19 cellular contexts compared by ENCODE assay signal in the genomic region with DNA sequence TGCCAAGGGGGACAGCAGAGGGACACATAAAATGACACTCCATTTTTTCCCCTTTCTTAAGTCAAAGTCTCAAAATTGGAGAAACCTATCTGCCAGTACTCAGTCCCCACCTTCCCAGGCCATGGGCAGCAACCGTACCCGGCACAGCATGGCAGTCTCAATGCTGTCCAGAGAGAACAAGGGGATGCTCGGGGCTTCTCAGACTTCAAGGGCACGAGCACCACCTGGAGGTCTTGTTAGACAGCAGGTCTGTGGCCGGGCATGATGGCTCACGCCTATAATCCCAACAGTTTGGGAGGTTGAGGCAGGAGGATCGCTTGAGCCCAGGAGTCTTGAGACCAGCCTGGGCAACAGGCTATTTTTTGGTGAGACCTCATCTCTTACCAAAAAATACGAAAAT. TPM values are rescaled to one million over a fixed set of nuclear protein-coding genes. Genes with fewer than 3 reads are reported as not detected.
DNase-seq lines count a peak whose midpoint lies in the region; ATAC-seq and TF ChIP-seq lines count a peak whose summit lies in the region.
"Had no signal": no experiment of that assay in that cellular context is flagged by ENCODE, and none has a peak within 500 bp of the region (broad histone marks: within the 10 kb centered on the region; RNA-seq: fewer than 3 reads in every experiment).

No MANE protein-coding gene starts in this region.

- H3K27ac ChIP-seq in neuronal stem cell (replicated peaks; ENCODE audit: low read length): no peak overlapping the region
- H3K27ac ChIP-seq: esophagus muscularis mucosa, hepatocyte, SJSA1, spleen, uterus had no signal

- no peak overlapping the region for H2BK5ac ChIP-seq in neuronal stem cell (ENCODE audit: low read length)

- no peak overlapping the region for H3K27ac Mint-ChIP-seq in HFFc6
- H3K27ac Mint-ChIP-seq: dendritic cell treated with granulocyte-macrophage colony-stimulating factor and Interleukin-4, amounts not matched to agents 40 ng/mL and 50 ng/mL, for 4 days; stimulated activated naive CD8-positive, alpha-beta T cell treated with anti-CD3 and anti-CD28 coated beads, Interleukin-15, amount 100 ng/mL, for 72 hours had no signal

- H3K36me3 Mint-ChIP-seq in HFFc6 (ENCODE audit: low read depth): no peaks in the 10 kb centered on the region

- H2BK120ac ChIP-seq in neuronal stem cell (ENCODE audit: low read depth, low read length): no peak overlapping the region

- no peaks in the 10 kb centered on the region for H3K4me1 ChIP-seq in neuronal stem cell (ENCODE audit: control insufficient read depth in 2 of 2, insufficient read depth in 1 of 2, low read depth in 1 of 2, low read length in 2 of 2)
- H3K4me1 ChIP-seq: esophagus muscularis mucosa, SJSA1, spleen, uterus had no signal

- DNase-seq in NCI-H524 (lab: John Stamatoyannopoulos, UW): peak; percentile 88
- no peak for DNase-seq in NCI-H524 treated with DMSO at 0.1 percent for 48 hours (lab: John Stamatoyannopoulos, UW)
- DNase-seq in HFFc6: no peak
- peak; percentile 35 for DNase-seq in RKO (ENCODE audit: low spot score)
- DNase-seq in neuronal stem cell (ENCODE audit: low spot score): no peak
- DNase-seq in activated effector memory CD4-positive, alpha-beta T cell treated with anti-CD3 and anti-CD28 coated beads, Interleukin-2, amount 50 U/mL, for 16 hours: no peak
- DNase-seq in NCI-H1048 (lab: John Stamatoyannopoulos, UW): no peak
- DNase-seq: activated CD8-positive, alpha-beta memory T cell treated with anti-CD3 and anti-CD28 coated beads for 24 hours; EL; left cardiac atrium; MV-4-11; spleen; stimulated activated naive CD8-positive, alpha-beta T cell treated with anti-CD3 and anti-CD28 coated beads, Interleukin-15, amount 100 ng/mL, for 72 hours; uterus had no signal

- no peak overlapping the region for H3K18ac ChIP-seq in neuronal stem cell (ENCODE audit: low read length)

- H4K8ac ChIP-seq in neuronal stem cell (ENCODE audit: low read depth, low read length): no peak overlapping the region

- H2BK12ac ChIP-seq in neuronal stem cell (ENCODE audit: low read length): no peak overlapping the region

- H3K4me2 ChIP-seq in neuronal stem cell (ENCODE audit: insufficient read depth, low read length, poor library complexity, severe bottlenecking): no peak overlapping the region
- H3K4me2 ChIP-seq: hepatocyte had no signal

- no peaks in the 10 kb centered on the region for H3K9me3 ChIP-seq in neuronal stem cell (replicated peaks in 1 of 2; ENCODE audit: control insufficient read depth in 2 of 2, insufficient read depth in 1 of 2, low read depth in 1 of 2, low read length in 2 of 2)
- H3K9me3 ChIP-seq: esophagus muscularis mucosa, SJSA1, spleen, uterus had no signal

- H3K4me3 ChIP-seq in neuronal stem cell (ENCODE audit: low read length in 2 of 2): no peak overlapping the region
- H3K4me3 ChIP-seq: esophagus muscularis mucosa, hepatocyte, SJSA1, spleen, uterus had no signal

- H4K91ac ChIP-seq in neuronal stem cell (ENCODE audit: low read depth, low read length, poor library complexity): no peak overlapping the region

- no peak overlapping the region for H3K4ac ChIP-seq in neuronal stem cell (ENCODE audit: low read length)

- H3K4me3 Mint-ChIP-seq in HFFc6: no peak overlapping the region
- H3K4me3 Mint-ChIP-seq: dendritic cell treated with granulocyte-macrophage colony-stimulating factor and Interleukin-4, amounts not matched to agents 40 ng/mL and 50 ng/mL, for 4 days; stimulated activated naive CD8-positive, alpha-beta T cell treated with anti-CD3 and anti-CD28 coated beads, Interleukin-15, amount 100 ng/mL, for 72 hours had no signal

- H2AK5ac ChIP-seq in neuronal stem cell (ENCODE audit: low read depth, low read length): peak overlapping the region; percentile 70

- ATAC-seq in GM21786 (IDR thresholded peaks at IDR 0.05; ENCODE audit: unreplicated experiment): no peak
- ATAC-seq: left cardiac atrium; stimulated activated naive CD8-positive, alpha-beta T cell treated with anti-CD3 and anti-CD28 coated beads, Interleukin-15, amount 100 ng/mL, for 72 hours had no signal

- no peak overlapping the region for H3K14ac ChIP-seq in neuronal stem cell (ENCODE audit: low read length)

- no peaks in the 10 kb centered on the region for H3K9me3 Mint-ChIP-seq in HFFc6
- H3K9me3 Mint-ChIP-seq: dendritic cell treated with granulocyte-macrophage colony-stimulating factor and Interleukin-4, amounts not matched to agents 40 ng/mL and 50 ng/mL, for 4 days; stimulated activated naive CD8-positive, alpha-beta T cell treated with anti-CD3 and anti-CD28 coated beads, Interleukin-15, amount 100 ng/mL, for 72 hours had no signal

- H3K27me3 ChIP-seq in neuronal stem cell (ENCODE audit: control insufficient read depth in 3 of 3, insufficient read depth in 3 of 3, low read depth in 1 of 3, low read length in 3 of 3): peaks cover 0 to 10% (median 0%) of the 10 kb centered on the region in 3 experiments
- H3K27me3 ChIP-seq: esophagus muscularis mucosa, hepatocyte, uterus had no signal

- H2AFZ ChIP-seq in neuronal stem cell (ENCODE audit: low read length): no peak overlapping the region
- H2AFZ ChIP-seq: hepatocyte had no signal

- TF ChIP-seq CTCF in HFFc6 (IDR thresholded peaks at IDR 0.05): 0 out of 2 replicates have a peak, but pooled peaks have one; percentile 14

- H2BK15ac ChIP-seq in neuronal stem cell (ENCODE audit: low read length): peak overlapping the region; percentile 85

- no peak overlapping the region for H3K23ac ChIP-seq in neuronal stem cell (ENCODE audit: low read depth, low read length, poor library complexity)

- H3K27me3 Mint-ChIP-seq in HFFc6 (ENCODE audit: insufficient read depth): peaks cover 47% of the 10 kb centered on the region

- no peaks in the 10 kb centered on the region for H3K4me1 Mint-ChIP-seq in HFFc6 (ENCODE audit: low read depth)
- H3K4me1 Mint-ChIP-seq: stimulated activated naive CD8-positive, alpha-beta T cell treated with anti-CD3 and anti-CD28 coated beads, Interleukin-15, amount 100 ng/mL, for 72 hours had no signal

- H3K9ac ChIP-seq in neuronal stem cell (ENCODE audit: low read depth, low read length, poor library complexity): no peak overlapping the region

- H3K36me3 ChIP-seq in neuronal stem cell (replicated peaks in 1 of 2; ENCODE audit: control insufficient read depth in 2 of 2, insufficient read depth in 2 of 2, low read length in 2 of 2): no peaks in the 10 kb centered on the region
- H3K36me3 ChIP-seq: esophagus muscularis mucosa, SJSA1, spleen, uterus had no signal

- no peaks in the 10 kb centered on the region for H3K79me1 ChIP-seq in neuronal stem cell (ENCODE audit: low read depth, low read length)

- WGBS in neuronal stem cell (ENCODE audit: extremely low coverage in 2 of 2, insufficient read length in 2 of 2, insufficient replicate concordance in 1 of 2), 2 donors: no CpG with 5 or more reads among the region's 8 CpGs

RNA-seq across cellular contexts. Expression of gene DNAH17, which starts 3.2 kb away (rescaled TPM):
- total RNA-seq in HFFc6 (2021; fragmentation: NEBNext Ultra II Directional; extraction: Animal tissue kit (Norgen Biotek cat#: 25700)): not detected
- polyA plus RNA-seq in neuronal stem cell (2013, experiment 1 of 2): 0.03 TPM
- polyA plus RNA-seq in neuronal stem cell (2013, experiment 2 of 2): 0.04 TPM
- total RNA-seq: esophagus muscularis mucosa, SJSA1 had no signal

Comparison
In these comparisons a context has a peak if more than half of its experiments do, and no peak if none do; other contexts are left out.
1. DNase-seq: peak in NCI-H524 (2 of 2) and RKO (single experiment); none in NCI-H524 treated with DMSO at 0.1 percent for 48 hours (single experiment), HFFc6 (single experiment), neuronal stem cell (single experiment), activated effector memory CD4-positive, alpha-beta T cell treated with anti-CD3 and anti-CD28 coated beads, Interleukin-2, amount 50 U/mL, for 16 hours (single experiment) and NCI-H1048 (single experiment).